ENCODE assay signal across 8 cellular contexts in genomic region chr9:4796988-4797956, GRCh38. TPM values are rescaled to one million over a fixed set of nuclear protein-coding genes. Genes with fewer than 3 reads are reported as not detected.
DNase-seq lines count a peak whose midpoint lies in the region; ATAC-seq and TF ChIP-seq lines count a peak whose summit lies in the region.

No MANE protein-coding gene starts in this region.

- TF ChIP-seq CTCF in WI38 (IDR thresholded peaks at IDR 0.05; ENCODE audit: low read depth, low read length) (peak; percentile 78), thyroid gland (IDR thresholded peaks at IDR 0.05) (peak; percentile 28 to 77 (median 44))

- no peaks in the 10 kb centered on the region for H3K27me3 ChIP-seq in thyroid gland

- no peaks in the 10 kb centered on the region for H3K36me3 ChIP-seq in thyroid gland

- H3K4me1 Mint-ChIP-seq in activated T-cell treated with anti-CD3 and anti-CD28 coated beads, Interleukin-2, amount 50 U/mL, for 24 hours (ENCODE audit: low read depth), result peaks cover 63% of the 10 kb centered on the region
- peaks cover 53% of the 10 kb centered on the region for H3K4me1 Mint-ChIP-seq in activated T-cell treated with anti-CD3 and anti-CD28 coated beads, Interleukin-2, amount 50 U/mL, for 4 hours (ENCODE audit: low read depth)

- peaks cover 0 to 9% of the 10 kb centered on the region in 2 donors for H3K4me1 ChIP-seq in thyroid gland

- H3K4me3 ChIP-seq in WI38 (ENCODE audit: low read depth, low read length) (no peak overlapping the region), thyroid gland (replicated peaks in 1 of 3) (no peak overlapping the region)

- no peak for TF ChIP-seq POLR2A in thyroid gland (IDR thresholded peaks at IDR 0.05)

- no peaks in the 10 kb centered on the region for H3K27me3 Mint-ChIP-seq in activated T-cell treated with anti-CD3 and anti-CD28 coated beads, Interleukin-2, amount 50 U/mL, for 24 hours
- H3K27me3 Mint-ChIP-seq in activated T-cell treated with anti-CD3 and anti-CD28 coated beads, Interleukin-2, amount 50 U/mL, for 4 hours (ENCODE audit: low read depth), result no peaks in the 10 kb centered on the region

- no peak for ATAC-seq in activated T-cell treated with anti-CD3 and anti-CD28 coated beads, Interleukin-2, amount 50 U/mL, for 4 hours

- no peak for DNase-seq in activated T-cell treated with anti-CD3 and anti-CD28 coated beads, Interleukin-2, amount 50 U/mL, for 24 hours
- DNase-seq in activated T-cell treated with anti-CD3 and anti-CD28 coated beads, Interleukin-2, amount 50 U/mL, for 4 hours, result no peak
- peak; percentile 41 for DNase-seq in LHCN-M2 (ENCODE audit: low read depth)
- peak; percentile 44 for DNase-seq in iPS-NIHi7 (ENCODE audit: extremely low spot score)
- DNase-seq in thyroid gland, result peak; percentile 9 to 13
- DNase-seq in NCI-H510A treated with DMSO at 0.1 percent for 48 hours (lab: John Stamatoyannopoulos, UW), result no peak
- DNase-seq in NCI-H187 treated with DMSO at 0.1 percent for 48 hours (lab: John Stamatoyannopoulos, UW), result no peak

- intact Hi-C loops in thyroid gland (cut with DNase I), result no loop called here

- no peak overlapping the region for H3K4me3 Mint-ChIP-seq in activated T-cell treated with anti-CD3 and anti-CD28 coated beads, Interleukin-2, amount 50 U/mL, for 24 hours
- no peak overlapping the region for H3K4me3 Mint-ChIP-seq in activated T-cell treated with anti-CD3 and anti-CD28 coated beads, Interleukin-2, amount 50 U/mL, for 4 hours

- H3K27ac Mint-ChIP-seq in activated T-cell treated with anti-CD3 and anti-CD28 coated beads, Interleukin-2, amount 50 U/mL, for 24 hours, result peak overlapping the region; percentile 8

- peaks cover 4% of the 10 kb centered on the region for H3K9me3 Mint-ChIP-seq in activated T-cell treated with anti-CD3 and anti-CD28 coated beads, Interleukin-2, amount 50 U/mL, for 24 hours
- no peaks in the 10 kb centered on the region for H3K9me3 Mint-ChIP-seq in activated T-cell treated with anti-CD3 and anti-CD28 coated beads, Interleukin-2, amount 50 U/mL, for 4 hours

- no peaks in the 10 kb centered on the region for H3K9me3 ChIP-seq in thyroid gland

- H3K27ac ChIP-seq in thyroid gland, result no peak overlapping the region

- H3K36me3 Mint-ChIP-seq in activated T-cell treated with anti-CD3 and anti-CD28 coated beads, Interleukin-2, amount 50 U/mL, for 24 hours (ENCODE audit: low read depth), result peaks cover 59% of the 10 kb centered on the region
- H3K36me3 Mint-ChIP-seq in activated T-cell treated with anti-CD3 and anti-CD28 coated beads, Interleukin-2, amount 50 U/mL, for 4 hours (ENCODE audit: insufficient read depth), result peaks cover 5% of the 10 kb centered on the region

- WGBS in thyroid gland, 2 donors, result 85% methylated on average over 6 of the region's 6 CpGs

RNA-seq across cellular contexts. Expression of gene RCL1, which starts 4.5 kb away (rescaled TPM):
- total RNA-seq in activated T-cell treated with anti-CD3 and anti-CD28 coated beads, Interleukin-2, amount 50 U/mL, for 4 hours, result 10 to 100 TPM; 59.8 to 63.4 (median 62.2) TPM
- total RNA-seq in LHCN-M2 (2014; rRNA removed) (9.7 and 15.0 TPM in 2 replicates), thyroid gland (10 to 100 TPM; 15.6 to 29.3 (median 18.3) TPM)
- polyA plus RNA-seq in LHCN-M2 (2012), result 3.7 TPM

RNA-seq across cellular contexts. Expression of gene AK3, which starts 56.3 kb away (rescaled TPM):
- 10 to 100 TPM; 14.7 to 21.3 (median 17.3) TPM for total RNA-seq in activated T-cell treated with anti-CD3 and anti-CD28 coated beads, Interleukin-2, amount 50 U/mL, for 4 hours
- 69.3 and 85.5 TPM in 2 replicates for total RNA-seq in LHCN-M2 (2014; rRNA removed)
- polyA plus RNA-seq in LHCN-M2 (2012), result 24.5 TPM
- 100 to 1,000 TPM in 1 of 4 donors, 10 to 100 TPM in 3; 90.1 to 101 (median 92.7) TPM for total RNA-seq in thyroid gland

Comparison
In these comparisons a context has a peak if more than half of its experiments do, and no peak if none do; other contexts are left out.
1. DNase-seq: peak in LHCN-M2 (single experiment), iPS-NIHi7 (single experiment) and thyroid gland (2 of 2); none in activated T-cell treated with anti-CD3 and anti-CD28 coated beads, Interleukin-2, amount 50 U/mL, for 24 hours (single experiment), activated T-cell treated with anti-CD3 and anti-CD28 coated beads, Interleukin-2, amount 50 U/mL, for 4 hours (single experiment), NCI-H510A treated with DMSO at 0.1 percent for 48 hours (single experiment) and NCI-H187 treated with DMSO at 0.1 percent for 48 hours (single experiment).